ENCODE assay signal across 8 cellular contexts in the genomic region with DNA sequence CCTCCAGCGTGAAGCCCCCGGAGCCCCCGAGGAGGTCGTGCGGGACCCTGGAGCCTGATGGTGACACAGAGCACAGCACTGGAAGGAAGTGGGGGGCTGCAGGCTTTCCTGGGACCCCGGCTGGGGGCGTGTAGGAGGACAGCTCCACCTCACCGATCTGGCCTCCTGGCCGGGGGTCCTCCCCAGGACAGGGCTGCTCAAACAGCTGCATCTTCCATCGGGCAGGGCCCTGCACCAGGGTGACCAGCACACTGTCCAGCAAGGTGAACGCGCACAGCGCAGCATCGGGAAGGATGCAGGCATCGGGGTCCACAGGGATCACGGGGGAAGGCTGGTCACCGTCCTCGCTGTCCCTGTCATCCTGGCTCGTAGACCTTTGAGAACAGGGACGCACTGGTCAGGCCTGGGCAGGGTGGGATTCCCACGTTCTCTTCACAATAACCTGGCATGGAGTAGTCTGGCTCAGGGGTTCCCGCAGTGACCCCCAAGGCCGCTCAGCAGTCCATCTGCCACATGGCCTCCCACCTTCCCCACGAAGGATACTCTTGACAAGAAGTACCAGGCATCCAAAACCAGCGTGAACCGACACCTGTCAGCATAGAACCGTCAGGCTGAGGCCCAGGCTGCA. TPM values are rescaled to one million over a fixed set of nuclear protein-coding genes. Genes with fewer than 3 reads are reported as not detected.
DNase-seq lines count a peak whose midpoint lies in the region; ATAC-seq and TF ChIP-seq lines count a peak whose summit lies in the region.

No MANE protein-coding gene starts in this region.

- H3K4ac ChIP-seq in mesenchymal stem cell (ENCODE audit: low read depth in 1 of 2, low read length in 2 of 2): no peak overlapping the region

- no peak overlapping the region for H2BK5ac ChIP-seq in mesenchymal stem cell (ENCODE audit: low read depth, low read length, poor library complexity, severe bottlenecking)

- no peaks in the 10 kb centered on the region for H3K27me3 ChIP-seq in cardiac muscle cell
- H3K27me3 ChIP-seq in breast epithelium: no peaks in the 10 kb centered on the region
- no peaks in the 10 kb centered on the region for H3K27me3 ChIP-seq in mesenchymal stem cell (ENCODE audit: control insufficient read depth in 1 of 2, insufficient read depth in 1 of 2, low read length in 2 of 2)

- TF ChIP-seq CTCF in cardiac muscle cell (IDR thresholded peaks at IDR 0.05; ENCODE audit: low read depth, low read length): no peak
- no peak for TF ChIP-seq CTCF in breast epithelium (IDR thresholded peaks at IDR 0.05)

- H2AK5ac ChIP-seq in mesenchymal stem cell (ENCODE audit: low read length, severe bottlenecking): no peak overlapping the region

- no peak overlapping the region for H2BK120ac ChIP-seq in mesenchymal stem cell (ENCODE audit: low read depth, low read length)

- H3K9ac ChIP-seq in mesenchymal stem cell (ENCODE audit: low read length): peak overlapping the region; percentile 88

- no peak overlapping the region for H3K18ac ChIP-seq in mesenchymal stem cell (ENCODE audit: low read depth in 1 of 2, low read length in 2 of 2)

- peak overlapping the region; percentile 92 for H3K4me3 ChIP-seq in cardiac muscle cell
- peak overlapping the region; percentile 90 to 96 (median 90) for H3K4me3 ChIP-seq in breast epithelium
- peak overlapping the region; percentile 92 for H3K4me3 ChIP-seq in mesenchymal stem cell (ENCODE audit: insufficient read depth in 1 of 2, low read depth in 1 of 2, low read length in 2 of 2)
- peak overlapping the region; percentile 95 for H3K4me3 ChIP-seq in urinary bladder (ENCODE audit: low read depth, low read length)

- no peak overlapping the region for H2AFZ ChIP-seq in mesenchymal stem cell (ENCODE audit: low read depth, low read length)

- H4K8ac ChIP-seq in mesenchymal stem cell (ENCODE audit: low read length): no peak overlapping the region

- H3K4me2 ChIP-seq in mesenchymal stem cell (ENCODE audit: low read length, poor library complexity, severe bottlenecking): peak overlapping the region; percentile 84

- 92% methylated on average over 27 of the region's 27 CpGs for WGBS in mesenchymal stem cell
- WGBS in urinary bladder: 81% methylated on average over 27 of the region's 27 CpGs

- H3K9me3 ChIP-seq in cardiac muscle cell (ENCODE audit: low read depth) (no peaks in the 10 kb centered on the region), breast epithelium (no peaks in the 10 kb centered on the region), mesenchymal stem cell (ENCODE audit: control insufficient read depth, low read length) (no peaks in the 10 kb centered on the region)

- H4K91ac ChIP-seq in mesenchymal stem cell (ENCODE audit: low read length): peak overlapping the region; percentile 3

- H3K27ac ChIP-seq in cardiac muscle cell (no peak overlapping the region), breast epithelium (peak overlapping the region in 1 of 2 donors; percentile 73), mesenchymal stem cell (ENCODE audit: low read length, poor library complexity, severe bottlenecking) (no peak overlapping the region), urinary bladder (ENCODE audit: low read depth) (no peak overlapping the region)

- H3K79me1 ChIP-seq in mesenchymal stem cell (replicated peaks; ENCODE audit: low read length, poor library complexity, severe bottlenecking): peaks cover 27% of the 10 kb centered on the region

- no peak overlapping the region for H2BK15ac ChIP-seq in mesenchymal stem cell (ENCODE audit: low read depth, poor library complexity, severe bottlenecking)

- ATAC-seq in Right ventricle myocardium superior (ENCODE audit: poor library complexity) (no peak), sciatic nerve (no peak)

- H3K14ac ChIP-seq in mesenchymal stem cell (ENCODE audit: low read length in 2 of 2): no peak overlapping the region

- peaks cover 18% of the 10 kb centered on the region for H3K4me1 ChIP-seq in cardiac muscle cell (ENCODE audit: low read depth)
- peaks cover 4 to 9% of the 10 kb centered on the region in 2 donors for H3K4me1 ChIP-seq in breast epithelium
- H3K4me1 ChIP-seq in mesenchymal stem cell (ENCODE audit: control insufficient read depth, insufficient read depth, low read depth, low read length): peaks cover 40% of the 10 kb centered on the region
- no peaks in the 10 kb centered on the region for H3K4me1 ChIP-seq in urinary bladder (ENCODE audit: insufficient read depth)

- intact Hi-C loops in Right ventricle myocardium superior (cut with DNase I) (no loop called here), breast epithelium (cut with DNase I; ENCODE audit: low total_unique reads) (no loop called here), sciatic nerve (cut with DNase I) (no loop called here)

- H3K36me3 ChIP-seq in cardiac muscle cell (peaks cover 8% of the 10 kb centered on the region), breast epithelium (peaks cover 14% of the 10 kb centered on the region), mesenchymal stem cell (ENCODE audit: control insufficient read depth in 1 of 2, insufficient read depth in 2 of 2, low read depth in 1 of 2, low read length in 2 of 2) (peaks cover 45 to 51% of the 10 kb centered on the region in 2 experiments), urinary bladder (ENCODE audit: insufficient read depth) (peaks cover 3% of the 10 kb centered on the region)

- DNase-seq in cardiac muscle cell (ENCODE audit: low read depth in 1 of 2, low spot score in 1 of 2) (no peak), Right ventricle myocardium superior (no peak), breast epithelium (ENCODE audit: low spot score in 2 of 2) (no peak), mesenchymal stem cell (no peak), NCI-H1436 (lab: John Stamatoyannopoulos, UW) (no peak), sciatic nerve (ENCODE audit: low spot score) (no peak), NCI-H2081 treated with DMSO at 0.1 percent for 48 hours (lab: John Stamatoyannopoulos, UW) (no peak)

- no peak for TF ChIP-seq POLR2A in breast epithelium (IDR thresholded peaks at IDR 0.05)

- H3K23ac ChIP-seq in mesenchymal stem cell (ENCODE audit: low read length in 2 of 2): no peak overlapping the region

- H2BK12ac ChIP-seq in mesenchymal stem cell (ENCODE audit: low read length in 2 of 2): no peak overlapping the region

RNA-seq across cellular contexts. Expression of a gene that starts 1.2 kb away (rescaled TPM):
- total RNA-seq in cardiac muscle cell (57.0 and 65.6 TPM in 2 replicates), Right ventricle myocardium superior (13.0 TPM), breast epithelium (10 to 100 TPM; 13.0 to 23.1 (median 20.6) TPM), urinary bladder (14.0 TPM), sciatic nerve (20.0 TPM)
- polyA plus RNA-seq in cardiac muscle cell (51.2 and 56.9 TPM in 2 replicates), urinary bladder (21.0 TPM)
- 10.1 TPM for polyA plus RNA-seq in mesenchymal stem cell (2013, experiment 1 of 2)
- 10.3 TPM for polyA plus RNA-seq in mesenchymal stem cell (2013, experiment 2 of 2)

RNA-seq across cellular contexts. Expression of a gene that starts 22.8 kb away (rescaled TPM):
- 9.0 and 11.3 TPM in 2 replicates for total RNA-seq in cardiac muscle cell
- 1.5 and 2.4 TPM in 2 replicates for polyA plus RNA-seq in cardiac muscle cell
- total RNA-seq in Right ventricle myocardium superior: 0.19 TPM
- 1 to 10 TPM in 2 of 3 donors, under 1 TPM in 1; 0.48 to 3.2 (median 1.6) TPM for total RNA-seq in breast epithelium
- 0.23 TPM for polyA plus RNA-seq in mesenchymal stem cell (2013, experiment 1 of 2)
- polyA plus RNA-seq in mesenchymal stem cell (2013, experiment 2 of 2): 0.15 TPM
- 0.69 TPM for total RNA-seq in urinary bladder
- 0.43 TPM for polyA plus RNA-seq in urinary bladder
- 1.6 TPM for total RNA-seq in sciatic nerve

RNA-seq across cellular contexts. Expression of a gene that starts 38.3 kb away (rescaled TPM):
- total RNA-seq in cardiac muscle cell: 2,244 and 2,883 TPM in 2 replicates
- polyA plus RNA-seq in cardiac muscle cell: 1,007 and 1,036 TPM in 2 replicates
- total RNA-seq in Right ventricle myocardium superior: 369 TPM
- total RNA-seq in breast epithelium: 1,000 to 10,000 TPM; 2,222 to 2,764 (median 2,750) TPM
- polyA plus RNA-seq in mesenchymal stem cell (2013, experiment 1 of 2): 7,126 TPM
- 6,723 TPM for polyA plus RNA-seq in mesenchymal stem cell (2013, experiment 2 of 2)
- 2,267 TPM for total RNA-seq in urinary bladder
- 2,840 TPM for polyA plus RNA-seq in urinary bladder
- total RNA-seq in sciatic nerve: 2,552 TPM
